14 cellular contexts compared by ENCODE assay signal in genomic region chr20:3712279-3712873, GRCh38. TPM values are rescaled to one million over a fixed set of nuclear protein-coding genes. Genes with fewer than 3 reads are reported as not detected.
DNase-seq lines count a peak whose midpoint lies in the region; ATAC-seq and TF ChIP-seq lines count a peak whose summit lies in the region.
"Had no signal": no experiment of that assay in that cellular context is flagged by ENCODE, and none has a peak within 500 bp of the region (broad histone marks: within the 10 kb centered on the region; RNA-seq: fewer than 3 reads in every experiment).

TSS of gene SIGLEC1 (minus strand) at chr20:3712600. CDS start at chr20:3707128, 5,472 bp downstream.

- no peaks in the 10 kb centered on the region for H3K9me3 ChIP-seq in colonic mucosa
- H3K9me3 ChIP-seq in lung (ENCODE audit: control insufficient read depth in 2 of 2, insufficient read depth in 1 of 2, low read length in 1 of 2) = no peaks in the 10 kb centered on the region
- no peaks in the 10 kb centered on the region for H3K9me3 ChIP-seq in stomach
- H3K9me3 ChIP-seq: MG63 had no signal

- 40 to 71% methylated on average over 15 of the region's 15 CpGs for WGBS in lung, 2 donors
- WGBS in stomach, 5 donors = 71 to 86% (median 78%) methylated on average over 6 to 15 of the region's 15 CpGs

- in situ Hi-C loops in KBM-7 (cut with MboI; ENCODE audit: low pct_unique_long_range_greater_than_20kb, low sequenced_read_pairs) = no loop called here

- no peak within 1 kb of the TSS for H3K4me3 ChIP-seq in colonic mucosa
- H3K4me3 ChIP-seq in lung = no peak within 1 kb of the TSS
- H3K4me3 ChIP-seq in stomach = peak within 1 kb of the TSS in 3 of 4 donors; percentile 2 to 31 (median 2)
- H3K4me3 ChIP-seq: MG63, neural progenitor cell had no signal

- peak; percentile 30 for ATAC-seq in lung (ENCODE audit: insufficient read depth, low FRiP score)
- no peak for ATAC-seq in GM21526 (IDR thresholded peaks at IDR 0.05; ENCODE audit: low FRiP score, unreplicated experiment)
- ATAC-seq in HG02588 (IDR thresholded peaks at IDR 0.05; ENCODE audit: unreplicated experiment) = no peak
- ATAC-seq: Panc1 had no signal

- H3K27ac ChIP-seq in colonic mucosa (no peak within 1 kb of the TSS), lung (ENCODE audit: low read depth in 1 of 2, low read length in 1 of 2) (no peak within 1 kb of the TSS), stomach (peak within 1 kb of the TSS in 1 of 5 donors; percentile 35)
- H3K27ac ChIP-seq: neural progenitor cell had no signal

- TF ChIP-seq EP300 in stomach (IDR thresholded peaks at IDR 0.05) = no peak

- DNase-seq in KBM-7 = peak; percentile 79
- DNase-seq in colonic mucosa = peak; percentile 43
- DNase-seq in lung (ENCODE audit: low spot score) = peak; percentile 69
- peak; percentile 34 for DNase-seq in stomach
- no peak for DNase-seq in NK-92 (lab: John Stamatoyannopoulos, UW; ENCODE audit: unreplicated experiment)
- DNase-seq in NCI-H1930 (lab: John Stamatoyannopoulos, UW) = no peak
- DNase-seq: MG63 had no signal

- TF ChIP-seq CTCF in colonic mucosa (IDR thresholded peaks at IDR 0.05) (no peak), lung (IDR thresholded peaks at IDR 0.05; ENCODE audit: control extremely low read depth, extremely low read depth) (no peak), stomach (IDR thresholded peaks at IDR 0.05) (no peak)

- H3K36me3 ChIP-seq in colonic mucosa (no peaks in the 10 kb centered on the region), lung (ENCODE audit: control insufficient read depth in 2 of 2, insufficient read depth in 2 of 2, low read length in 2 of 2) (no peaks in the 10 kb centered on the region), stomach (no peaks in the 10 kb centered on the region)
- H3K36me3 ChIP-seq: MG63, neural progenitor cell had no signal

- intact Hi-C loops in colonic mucosa (cut with DNase I) (no loop called here), stomach (cut with DNase I; ENCODE audit: low total_unique reads) (no loop called here)

- H3K27me3 ChIP-seq in colonic mucosa (no peaks in the 10 kb centered on the region), lung (ENCODE audit: control insufficient read depth, insufficient read depth) (no peaks in the 10 kb centered on the region), stomach (no peaks in the 10 kb centered on the region)
- H3K27me3 ChIP-seq: MG63, neural progenitor cell had no signal

- TF ChIP-seq POLR2A in stomach (IDR thresholded peaks at IDR 0.05) = no peak

- H3K4me1 ChIP-seq in colonic mucosa (no peaks in the 10 kb centered on the region), lung (ENCODE audit: control insufficient read depth in 2 of 2, insufficient read depth in 2 of 2, low read length in 2 of 2) (peaks cover 0 to 4% of the 10 kb centered on the region in 2 donors), stomach (peaks cover 0 to 16% (median 11%) of the 10 kb centered on the region in 4 donors)
- H3K4me1 ChIP-seq: neural progenitor cell had no signal

- H3K9ac ChIP-seq in colonic mucosa (ENCODE audit: low read depth in 2 of 2, low read length in 2 of 2) = no peak within 1 kb of the TSS
- H3K9ac ChIP-seq: neural progenitor cell had no signal

RNA-seq across cellular contexts. Expression of gene SIGLEC1, which starts in this region (rescaled TPM):
- total RNA-seq in colonic mucosa (1 to 10 TPM; 2.5 to 4.6 TPM), lung (10 to 100 TPM in 1 of 2 donors, 1 to 10 TPM in 1; 3.7 to 34.2 TPM), stomach (10 to 100 TPM in 1 of 5 donors, 1 to 10 TPM in 4; 1.7 to 22.2 (median 4.5) TPM)
- polyA plus RNA-seq in lung (10 to 100 TPM; 18.1 to 19.2 TPM), stomach (1 to 10 TPM; 1.4 to 1.8 (median 1.5) TPM)
- total RNA-seq: fibroblast of villous mesenchyme; kidney epithelial cell; T-helper 2 cell treated with Interferon-gamma antibody and Interleukin-4, amounts not matched to agents 100 ng/mL and 5 ng/mL, for 36 hours had no signal

Comparison
In these comparisons a context has a peak if more than half of its experiments do, and no peak if none do; other contexts are left out.
1. RNA of gene SIGLEC1 (polyA plus RNA-seq): 18.1 to 19.2 TPM in lung; 1.4 to 1.8 TPM in stomach; every median in the first group is over 4 times any median in the second.
2. DNase-seq: peak in KBM-7 (single experiment), colonic mucosa (single experiment), lung (single experiment) and stomach (single experiment); none in NK-92 (single experiment) and NCI-H1930 (0 of 2).
3. H3K4me3 ChIP-seq: peak in stomach (3 of 4); none in colonic mucosa (single experiment) and lung (single experiment).